ENCODE assay signal across 9 cellular contexts in genomic region chr11:8080069-8080670, GRCh38. TPM values are rescaled to one million over a fixed set of nuclear protein-coding genes. Genes with fewer than 3 reads are reported as not detected.
A peak's percentile ranks its signal among the peaks of the same experiment; 100 is the strongest.
DNase-seq lines count a peak whose midpoint lies in the region; ATAC-seq, FAIRE-seq and TF ChIP-seq lines count a peak whose summit lies in the region.
"Had no signal": no experiment of that assay in that cellular context is flagged by ENCODE, and none has a peak within 500 bp of the region (broad histone marks: within the 10 kb centered on the region; RNA-seq: fewer than 3 reads in every experiment).

No MANE protein-coding gene starts in this region.

- H3K4me3 Mint-ChIP-seq in chondrocyte (ENCODE audit: unreplicated experiment): peak overlapping the region; percentile 75
- H3K4me3 Mint-ChIP-seq in natural killer cell treated with Interleukin-12 subunit alpha and Interleukin-12 subunit beta and Interleukin-15 and Interleukin-18, amount 100 ng/mL, for 72 hours: peak overlapping the region; percentile 20

- TF ChIP-seq POLR2A in HepG2 (IDR thresholded peaks at IDR 0.05; ENCODE audit: insufficient read depth in 1 of 2, low read depth in 2 of 2, low read length in 2 of 2): no peak
- no peak for TF ChIP-seq POLR2A in right lobe of liver (IDR thresholded peaks at IDR 0.05)

- ATAC-seq in HepG2: no peak
- no peak for ATAC-seq in right lobe of liver
- ATAC-seq in natural killer cell treated with Interleukin-12 subunit alpha and Interleukin-12 subunit beta and Interleukin-15 and Interleukin-18, amount 100 ng/mL, for 72 hours: no peak
- no peak for ATAC-seq in HG03432 (IDR thresholded peaks at IDR 0.05; ENCODE audit: unreplicated experiment)
- ATAC-seq in HG03139 (IDR thresholded peaks at IDR 0.05; ENCODE audit: unreplicated experiment): no peak

- no peak overlapping the region for H2AFZ ChIP-seq in HepG2 (ENCODE audit: low read length)

- H3K27ac ChIP-seq in HepG2 (ENCODE audit: extremely low read length, insufficient read depth, low read length): no peak overlapping the region
- H3K27ac ChIP-seq in right lobe of liver: no peak overlapping the region

- H3K4me3 ChIP-seq in HepG2 (replicated peaks in 1 of 3; ENCODE audit: insufficient read depth in 1 of 3, low read depth in 2 of 3, low read length in 3 of 3) (peak overlapping the region in 2 of 3 experiments; percentile 71 to 75; a peak in 1 of 6 replicates), right lobe of liver (no peak overlapping the region)

- H3K79me2 ChIP-seq in HepG2 (ENCODE audit: insufficient read depth, low read length): no peaks in the 10 kb centered on the region

- POLR2A ChIA-PET in HepG2 (lab: Yijun Ruan, JAX): no interaction called here
- POLR2A ChIA-PET in HEK293T (lab: Yijun Ruan, JAX): interaction anchor here (1.7 kb wide), 1 partner anchor 47 kb away, joined by 4 read pairs; no protein-coding TSS in a partner anchor

- CTCF ChIA-PET in HepG2 (lab: Yijun Ruan, JAX; ENCODE audit: low intra/inter-chr PET ratio, low total read pairs): no interaction called here
- CTCF ChIA-PET in HEK293T (lab: Yijun Ruan, JAX): interaction anchor here (1.0 kb wide), 1 partner anchor 72 kb away, joined by 3 read pairs; no protein-coding TSS in a partner anchor

- H3K4me2 ChIP-seq in HepG2 (ENCODE audit: low read depth, low read length): peak overlapping the region; percentile 87; the same call in 1 of the 2 replicates

- no peaks in the 10 kb centered on the region for H3K9me3 ChIP-seq in HepG2 (ENCODE audit: low read length)
- no peaks in the 10 kb centered on the region for H3K9me3 ChIP-seq in right lobe of liver

- no TSS peak for BruUV-seq in HepG2 (replicated peaks; lab: Mats Ljungman, UMichigan)

- DNase-seq in HepG2 (ENCODE audit: low spot score): no peak
- DNase-seq in right lobe of liver: no peak
- DNase-seq in chondrocyte (ENCODE audit: low spot score): peak; percentile 82
- no peak for DNase-seq in natural killer cell treated with Interleukin-12 subunit alpha and Interleukin-12 subunit beta and Interleukin-15 and Interleukin-18, amount 100 ng/mL, for 72 hours (ENCODE audit: low spot score)
- DNase-seq in HEK293T (ENCODE audit: extremely low spot score): no peak
- no peak for DNase-seq in HUDEP-2 (lab: John Stamatoyannopoulos, UW; ENCODE audit: unreplicated experiment in 76 of 76)

- no peak overlapping the region for H3K9ac ChIP-seq in HepG2 (ENCODE audit: insufficient read depth, low read depth, low read length)

- H3K4me1 ChIP-seq in HepG2 (ENCODE audit: insufficient read depth, low read length) (peaks cover 24% of the 10 kb centered on the region), right lobe of liver (peaks cover 0 to 4% (median 0%) of the 10 kb centered on the region in 4 donors)

- H3K4me1 Mint-ChIP-seq in chondrocyte (ENCODE audit: low read depth): peaks cover 30% of the 10 kb centered on the region
- no peaks in the 10 kb centered on the region for H3K4me1 Mint-ChIP-seq in natural killer cell treated with Interleukin-12 subunit alpha and Interleukin-12 subunit beta and Interleukin-15 and Interleukin-18, amount 100 ng/mL, for 72 hours (ENCODE audit: low read depth in 2 of 2)

- no peak for FAIRE-seq in HepG2 (lab: Jason Lieb, UNC)

- no peaks in the 10 kb centered on the region for H3K36me3 Mint-ChIP-seq in chondrocyte (ENCODE audit: low read depth)
- no peaks in the 10 kb centered on the region for H3K36me3 Mint-ChIP-seq in natural killer cell treated with Interleukin-12 subunit alpha and Interleukin-12 subunit beta and Interleukin-15 and Interleukin-18, amount 100 ng/mL, for 72 hours

- in situ Hi-C loops in HepG2 (cut with HindIII; ENCODE audit: extremely low pct_ligation_motif_present, low pct_unique_long_range_greater_than_20kb): no loop called here

- 77% methylated on average over 12 of the region's 24 CpGs for WGBS in HepG2 (ENCODE audit: low lambda C conversion rate)
- WGBS in right lobe of liver (ENCODE audit: insufficient coverage, low coverage, low lambda C conversion rate, missing lambda C conversion rate): 81% methylated on average over 6 of the region's 24 CpGs

- peaks cover 4% of the 10 kb centered on the region for H3K27me3 Mint-ChIP-seq in chondrocyte (ENCODE audit: low read depth)
- peaks cover 41 to 46% of the 10 kb centered on the region in 2 donors for H3K27me3 Mint-ChIP-seq in natural killer cell treated with Interleukin-12 subunit alpha and Interleukin-12 subunit beta and Interleukin-15 and Interleukin-18, amount 100 ng/mL, for 72 hours

- peaks cover 0 to 8% of the 10 kb centered on the region in 2 experiments; a peak in 1 of 5 replicates for H3K27me3 ChIP-seq in HepG2 (ENCODE audit: control insufficient read depth in 1 of 2, insufficient read depth in 2 of 2, low read length in 2 of 2)
- no peaks in the 10 kb centered on the region for H3K27me3 ChIP-seq in right lobe of liver

- intact Hi-C loops in HepG2 (cut with micrococcal nuclease; ENCODE audit: unreplicated experiment) (no loop called here), right lobe of liver (cut with DNase I) (no loop called here)

- TF ChIP-seq RAD21 in HepG2 (CRISPR knock-in tag; IDR thresholded peaks at IDR 0.05): no peak

- no peaks in the 10 kb centered on the region; the same call in 1 of the 2 replicates for H4K20me1 ChIP-seq in HepG2 (ENCODE audit: insufficient read depth, low read length)

- TF ChIP-seq CTCF in HepG2 (CRISPR knock-in tag; IDR thresholded peaks at IDR 0.05): no peak
- no peak for TF ChIP-seq CTCF in right lobe of liver (IDR thresholded peaks at IDR 0.05)
- TF ChIP-seq CTCF in chondrocyte (IDR thresholded peaks at IDR 0.05): no peak

- no peak for TF ChIP-seq EP300 in HepG2 (IDR thresholded peaks at IDR 0.05; ENCODE audit: low read depth in 2 of 2, low read length in 2 of 2)
- no peak for TF ChIP-seq EP300 in HepG2 (CRISPR knock-in tag; IDR thresholded peaks at IDR 0.05; ENCODE audit: borderline replicate concordance)

- H3K9me3 Mint-ChIP-seq in chondrocyte (ENCODE audit: low read depth): no peaks in the 10 kb centered on the region
- H3K9me3 Mint-ChIP-seq in natural killer cell treated with Interleukin-12 subunit alpha and Interleukin-12 subunit beta and Interleukin-15 and Interleukin-18, amount 100 ng/mL, for 72 hours: no peaks in the 10 kb centered on the region
- H3K9me3 Mint-ChIP-seq: activated naive CD4-positive, alpha-beta T cell treated with anti-CD3 and anti-CD28 coated beads for 36 hours had no signal

- H3K27ac Mint-ChIP-seq in chondrocyte (ENCODE audit: unreplicated experiment): no peak overlapping the region
- H3K27ac Mint-ChIP-seq in natural killer cell treated with Interleukin-12 subunit alpha and Interleukin-12 subunit beta and Interleukin-15 and Interleukin-18, amount 100 ng/mL, for 72 hours: no peak overlapping the region
- H3K27ac Mint-ChIP-seq: activated naive CD4-positive, alpha-beta T cell treated with anti-CD3 and anti-CD28 coated beads for 36 hours had no signal

- H3K36me3 ChIP-seq in HepG2 (replicated peaks in 1 of 2; ENCODE audit: control insufficient read depth in 1 of 2, insufficient read depth in 2 of 2, low read length in 2 of 2): no peaks in the 10 kb centered on the region
- no peaks in the 10 kb centered on the region for H3K36me3 ChIP-seq in right lobe of liver

TF ChIP-seq in HepG2, 621 proteins besides CTCF, POLR2A, EP300 and RAD21 (continues in another document):
- no peak for TF ChIP-seq ZFP36L2 (CRISPR knock-in tag; IDR thresholded peaks at IDR 0.05)
- TF ChIP-seq CEBPB (IDR thresholded peaks at IDR 0.05; ENCODE audit: borderline replicate concordance, low read depth, low read length): no peak

TF ChIP-seq in HEK293T, 16 proteins besides CTCF, POLR2A, EP300 and RAD21 (continues in another document):
- TF ChIP-seq SP1 (IDR thresholded peaks at IDR 0.05): no peak
- TF ChIP-seq ZNF384 (IDR thresholded peaks at IDR 0.05): no peak
- no peak for TF ChIP-seq HDGF (IDR thresholded peaks at IDR 0.05; ENCODE audit: borderline replicate concordance)
- TF ChIP-seq NFRKB (IDR thresholded peaks at IDR 0.05): no peak
- no peak for TF ChIP-seq L3MBTL2 (conservative IDR thresholded peaks at IDR 0.05)
- no peak for TF ChIP-seq BHLHE40 (IDR thresholded peaks at IDR 0.05; ENCODE audit: borderline replicate concordance)
- TF ChIP-seq ARNT (IDR thresholded peaks at IDR 0.05): no peak
- TF ChIP-seq FOXK2 (IDR thresholded peaks at IDR 0.05): no peak
- no peak for TF ChIP-seq ELF4 (IDR thresholded peaks at IDR 0.05)
- no peak for TF ChIP-seq FOXA1 (IDR thresholded peaks at IDR 0.05)
- TF ChIP-seq SUZ12 (IDR thresholded peaks at IDR 0.05): no peak
- TF ChIP-seq LEF1 (IDR thresholded peaks at IDR 0.05; ENCODE audit: borderline replicate concordance): no peak
- TF ChIP-seq CTBP1 (IDR thresholded peaks at IDR 0.05; ENCODE audit: borderline replicate concordance): no peak

RNA-seq across cellular contexts. Expression of gene TUB, which starts 0.8 kb away (rescaled TPM):
- 5.4 and 5.6 TPM in 2 replicates for total RNA-seq in HepG2 (2016; rRNA removed; fragmentation: Illumina TruSeq; extraction: Trizol)
- total RNA-seq in HepG2 (2016; cell fraction: cytosol; rRNA removed; fragmentation: Illumina TruSeq; extraction: Trizol; ENCODE audit: low read depth): 0.40 and 0.44 TPM in 2 replicates
- total RNA-seq in HepG2 (2016; cell fraction: insoluble cytoplasmic fraction; rRNA removed; fragmentation: Illumina TruSeq; extraction: Trizol): 5.3 and 5.6 TPM in 2 replicates
- 3.0 and 3.1 TPM in 2 replicates for total RNA-seq in HepG2 (2016; cell fraction: membrane; rRNA removed; fragmentation: Illumina TruSeq; extraction: Trizol)
- total RNA-seq in HepG2 (2016; cell fraction: nucleus; rRNA removed; fragmentation: Illumina TruSeq; extraction: Trizol): 4.7 and 5.3 TPM in 2 replicates
- 4.3 and 4.8 TPM in 2 replicates for polyA plus RNA-seq in HepG2 (2011; rRNA removed)
- polyA plus RNA-seq in HepG2 (2011; cell fraction: cytosol; rRNA removed): 2.8 and 2.9 TPM in 2 replicates
- polyA plus RNA-seq in HepG2 (2011; cell fraction: nucleus; rRNA removed): 10.1 and 11.7 TPM in 2 replicates
- 2.4 and 2.6 TPM in 2 replicates for polyA plus RNA-seq in HepG2 (2012)
- 0.19 and 0.22 TPM in 2 replicates for polyA plus RNA-seq in HepG2 (2016; cell fraction: cytosol; fragmentation: Illumina TruSeq; extraction: Trizol; ENCODE audit: low read depth)
- 3.2 and 3.5 TPM in 2 replicates for polyA plus RNA-seq in HepG2 (2016; cell fraction: insoluble cytoplasmic fraction; fragmentation: Illumina TruSeq; extraction: Trizol; ENCODE audit: low read depth)
- polyA plus RNA-seq in HepG2 (2016; cell fraction: membrane; fragmentation: Illumina TruSeq; extraction: Trizol; ENCODE audit: low read depth): 0.88 and 0.95 TPM in 2 replicates
- 6.7 and 6.8 TPM in 2 replicates for polyA plus RNA-seq in HepG2 (2016; cell fraction: nucleus; fragmentation: Illumina TruSeq; extraction: Trizol; ENCODE audit: insufficient read depth, low read depth)
- 8.1 TPM in 1 of 2 replicates, not detected in the other for polyA minus RNA-seq in HepG2 (2011; rRNA and poly(A)+ RNA removed; ENCODE audit: low replicate concordance)
- polyA minus RNA-seq in HepG2 (2011; cell fraction: cytosol; rRNA and poly(A)+ RNA removed): 3.9 and 4.5 TPM in 2 replicates
- 4.9 and 5.2 TPM in 2 replicates for polyA minus RNA-seq in HepG2 (2011; cell fraction: nucleus; rRNA and poly(A)+ RNA removed)
- total RNA-seq in right lobe of liver: 1 to 10 TPM in 2 of 6 experiments, under 1 TPM in 4; 0.42 to 3.1 (median 0.89) TPM
- total RNA-seq in chondrocyte: 14.1 to 17.2 TPM (median 14.3 TPM) in 3 replicates
- total RNA-seq in natural killer cell treated with Interleukin-12 subunit alpha and Interleukin-12 subunit beta and Interleukin-15 and Interleukin-18, amount 100 ng/mL, for 72 hours: not detected

Comparison
In these comparisons a context has a peak if more than half of its experiments do, and no peak if none do; other contexts are left out.
1. H3K4me3 ChIP-seq: peak in HepG2 (2 of 3); none in right lobe of liver (0 of 3).